In the genomic region with DNA sequence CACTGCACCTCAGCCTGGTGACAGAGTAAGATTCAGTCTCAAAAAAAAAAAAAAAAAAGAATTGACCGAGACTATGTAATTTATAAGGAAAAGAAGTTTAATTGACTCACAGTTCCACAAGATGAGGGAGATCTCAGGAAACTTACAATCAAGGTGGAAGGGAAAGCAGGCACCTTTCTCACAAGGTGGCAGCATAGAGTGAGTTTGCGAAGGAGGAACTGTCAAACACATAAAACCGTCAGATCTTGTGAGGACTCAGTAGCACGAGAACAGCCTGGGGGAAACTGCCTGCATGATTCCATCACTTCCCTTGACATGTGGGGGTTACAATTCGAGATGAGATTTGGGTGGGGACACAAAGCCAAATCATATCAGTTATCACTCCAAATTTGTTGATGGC, we compare ENCODE assay signal across 14 cellular contexts.
A peak's percentile ranks its signal among the peaks of the same experiment; 100 is the strongest.
DNase-seq lines count a peak whose midpoint lies in the region; ATAC-seq and TF ChIP-seq lines count a peak whose summit lies in the region.
"Had no signal": no experiment of that assay in that cellular context is flagged by ENCODE, and none has a peak within 500 bp of the region (broad histone marks: within the 10 kb centered on the region; RNA-seq: fewer than 3 reads in every experiment).

No MANE protein-coding gene starts in this region.

- H3K4me1 Mint-ChIP-seq in activated CD8-positive, alpha-beta T cell treated with anti-CD3 and anti-CD28 coated beads, Interleukin-2, amount 10 ng/mL, durations not matched to agents 7 days and 5 days (ENCODE audit: low read depth) = no peaks in the 10 kb centered on the region

- CTCF ChIA-PET in activated CD8-positive, alpha-beta T cell treated with anti-CD3 and anti-CD28 coated beads, Interleukin-2, amount 10 ng/mL, durations not matched to agents 7 days and 5 days (lab: Charles Lee) = no interaction called here

- H3K27me3 ChIP-seq in GM06990 (replicated peaks; ENCODE audit: control insufficient read depth, insufficient read depth, low read length) = no peaks in the 10 kb centered on the region
- no peaks in the 10 kb centered on the region for H3K27me3 ChIP-seq in kidney epithelial cell (ENCODE audit: control insufficient read depth, insufficient read depth, low read length)

- H3K4me3 ChIP-seq in GM06990 (replicated peaks; ENCODE audit: low read depth, low read length) (no peak overlapping the region), kidney epithelial cell (ENCODE audit: low read depth, low read length) (no peak overlapping the region)
- H3K4me3 ChIP-seq: prostate gland had no signal

- DNase-seq in GM06990 (ENCODE audit: extremely low read depth, insufficient read length) (no peak), OCI-M1 (lab: John Stamatoyannopoulos, UW) (peak; percentile 53), kidney epithelial cell (ENCODE audit: low read depth) (no peak), Ammon's horn (ENCODE audit: low spot score) (no peak)
- no peak for DNase-seq in activated CD8-positive, alpha-beta T cell treated with anti-CD3 and anti-CD28 coated beads, Interleukin-2, amount 10 ng/mL, durations not matched to agents 7 days and 5 days
- DNase-seq: activated T-cell treated with anti-CD3 and anti-CD28 coated beads, Interleukin-2, amount 50 U/mL, for 24 hours; anterior cingulate cortex; effector memory CD4-positive, alpha-beta T cell; glutamatergic neuron; NCI-H1417 had no signal

- ATAC-seq in GM21526 (IDR thresholded peaks at IDR 0.05; ENCODE audit: low FRiP score, unreplicated experiment) = peak; percentile 59
- ATAC-seq in GM21360 (IDR thresholded peaks at IDR 0.05; ENCODE audit: unreplicated experiment) = no peak
- ATAC-seq in GM21528 (IDR thresholded peaks at IDR 0.05; ENCODE audit: low FRiP score, unreplicated experiment) = no peak
- no peak for ATAC-seq in activated CD8-positive, alpha-beta T cell treated with anti-CD3 and anti-CD28 coated beads, Interleukin-2, amount 10 ng/mL, durations not matched to agents 7 days and 5 days

- H3K36me3 Mint-ChIP-seq in activated CD8-positive, alpha-beta T cell treated with anti-CD3 and anti-CD28 coated beads, Interleukin-2, amount 10 ng/mL, durations not matched to agents 7 days and 5 days (ENCODE audit: low read depth) = no peaks in the 10 kb centered on the region

- no peak overlapping the region for H3K27ac Mint-ChIP-seq in activated CD8-positive, alpha-beta T cell treated with anti-CD3 and anti-CD28 coated beads, Interleukin-2, amount 10 ng/mL, durations not matched to agents 7 days and 5 days
- H3K27ac Mint-ChIP-seq: activated T-cell treated with anti-CD3 and anti-CD28 coated beads, Interleukin-2, amount 50 U/mL, for 24 hours had no signal

- peak; percentile 35 for TF ChIP-seq CTCF in GM06990 (IDR thresholded peaks at IDR 0.05; ENCODE audit: insufficient read depth, low read length, poor library complexity, severe bottlenecking)
- TF ChIP-seq CTCF in kidney epithelial cell (IDR thresholded peaks at IDR 0.05; ENCODE audit: insufficient read depth, low read length, poor library complexity, severe bottlenecking) = peak; percentile 25

- no peak overlapping the region for H3K4me3 Mint-ChIP-seq in activated CD8-positive, alpha-beta T cell treated with anti-CD3 and anti-CD28 coated beads, Interleukin-2, amount 10 ng/mL, durations not matched to agents 7 days and 5 days
- H3K4me3 Mint-ChIP-seq: activated T-cell treated with anti-CD3 and anti-CD28 coated beads, Interleukin-2, amount 50 U/mL, for 24 hours had no signal

- H3K9me3 Mint-ChIP-seq in activated CD8-positive, alpha-beta T cell treated with anti-CD3 and anti-CD28 coated beads, Interleukin-2, amount 10 ng/mL, durations not matched to agents 7 days and 5 days (ENCODE audit: insufficient read depth) = no peaks in the 10 kb centered on the region
- H3K9me3 Mint-ChIP-seq: activated T-cell treated with anti-CD3 and anti-CD28 coated beads, Interleukin-2, amount 50 U/mL, for 24 hours had no signal

- no peaks in the 10 kb centered on the region for H3K27me3 Mint-ChIP-seq in activated CD8-positive, alpha-beta T cell treated with anti-CD3 and anti-CD28 coated beads, Interleukin-2, amount 10 ng/mL, durations not matched to agents 7 days and 5 days (ENCODE audit: low read depth)

- no peaks in the 10 kb centered on the region for H3K36me3 ChIP-seq in GM06990 (ENCODE audit: control insufficient read depth, insufficient read depth, low read length)
- no peaks in the 10 kb centered on the region for H3K36me3 ChIP-seq in kidney epithelial cell (ENCODE audit: control insufficient read depth, insufficient read depth, low read length)
- H3K36me3 ChIP-seq: prostate gland had no signal

- POLR2A ChIA-PET in activated CD8-positive, alpha-beta T cell treated with anti-CD3 and anti-CD28 coated beads, Interleukin-2, amount 10 ng/mL, durations not matched to agents 7 days and 5 days (lab: Charles Lee) = no interaction called here
